Comparison of ENCODE assay signal across 18 cellular contexts in the genomic region with DNA sequence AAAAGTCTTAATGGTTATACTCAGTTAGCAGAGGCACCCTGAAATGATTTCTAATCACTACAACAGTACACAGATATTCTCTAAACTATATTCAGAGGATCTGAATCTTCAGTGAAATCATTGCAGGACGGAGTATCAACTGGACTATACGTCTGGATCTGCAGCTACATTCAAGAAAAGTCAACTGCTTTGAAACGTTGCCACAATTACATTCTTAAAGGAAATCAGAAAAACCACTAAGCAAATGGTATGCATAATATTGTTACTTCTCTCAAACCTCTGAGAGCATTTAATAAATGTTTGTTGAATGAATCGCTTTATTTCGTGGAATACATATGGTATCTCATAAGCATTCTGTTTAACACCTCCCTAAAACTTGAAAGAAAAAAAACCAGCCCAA.
"Had no signal": no experiment of that assay in that cellular context is flagged by ENCODE, and none has a peak within 500 bp of the region (broad histone marks: within the 10 kb centered on the region; RNA-seq: fewer than 3 reads in every experiment).

No MANE protein-coding gene starts in this region.

- H3K9me3 ChIP-seq: gastrocnemius medialis, heart right ventricle had no signal

- H3K9me3 Mint-ChIP-seq: activated B cell treated with CpG ODN at 0.5 μM for 24 hours; activated CD4-positive, alpha-beta T cell treated with anti-CD3 and anti-CD28 coated beads, Interleukin-2, amount 10 ng/mL, durations not matched to agents 24 days and 14 days; naive B cell; type B pancreatic cell had no signal

- H3K27me3 ChIP-seq: gastrocnemius medialis, heart right ventricle had no signal

- H3K27ac ChIP-seq: coronary artery, gastrocnemius medialis, heart right ventricle had no signal

- H3K27me3 Mint-ChIP-seq: activated B cell treated with CpG ODN at 0.5 μM for 24 hours; activated CD4-positive, alpha-beta T cell treated with anti-CD3 and anti-CD28 coated beads, Interleukin-2, amount 10 ng/mL, durations not matched to agents 24 days and 14 days; naive B cell; type B pancreatic cell had no signal

- DNase-seq: activated B cell treated with CpG ODN at 0.5 μM for 24 hours; activated CD4-positive, alpha-beta T cell treated with anti-CD3 and anti-CD28 coated beads, Interleukin-2, amount 10 ng/mL, durations not matched to agents 24 days and 14 days; activated CD8-positive, alpha-beta memory T cell treated with anti-CD3 and anti-CD28 coated beads, Interleukin-2, amount 50 U/mL, for 48 hours; caudate nucleus; effector CD4-positive, alpha-beta T cell; gastrocnemius medialis; heart right ventricle; left colon; midbrain; naive B cell; posterior cingulate gyrus; retina; stimulated activated CD4-positive, alpha-beta T cell treated with anti-CD3 and anti-CD28 coated beads, Interleukin-2, amount 100 ng/mL, for 48 hours; stimulated activated naive CD4-positive, alpha-beta T cell; SW 1271 had no signal

- H3K36me3 ChIP-seq: gastrocnemius medialis, heart right ventricle had no signal

- H3K27ac Mint-ChIP-seq: activated B cell treated with CpG ODN at 0.5 μM for 24 hours; activated CD4-positive, alpha-beta T cell treated with anti-CD3 and anti-CD28 coated beads, Interleukin-2, amount 10 ng/mL, durations not matched to agents 24 days and 14 days; type B pancreatic cell had no signal

- H3K36me3 Mint-ChIP-seq: naive B cell had no signal

- H3K4me3 ChIP-seq: coronary artery, gastrocnemius medialis, heart right ventricle, lung had no signal

- H3K4me3 Mint-ChIP-seq: activated B cell treated with CpG ODN at 0.5 μM for 24 hours, naive B cell, type B pancreatic cell had no signal

- ATAC-seq: gastrocnemius medialis, heart right ventricle, left colon had no signal
